In the genomic region with DNA sequence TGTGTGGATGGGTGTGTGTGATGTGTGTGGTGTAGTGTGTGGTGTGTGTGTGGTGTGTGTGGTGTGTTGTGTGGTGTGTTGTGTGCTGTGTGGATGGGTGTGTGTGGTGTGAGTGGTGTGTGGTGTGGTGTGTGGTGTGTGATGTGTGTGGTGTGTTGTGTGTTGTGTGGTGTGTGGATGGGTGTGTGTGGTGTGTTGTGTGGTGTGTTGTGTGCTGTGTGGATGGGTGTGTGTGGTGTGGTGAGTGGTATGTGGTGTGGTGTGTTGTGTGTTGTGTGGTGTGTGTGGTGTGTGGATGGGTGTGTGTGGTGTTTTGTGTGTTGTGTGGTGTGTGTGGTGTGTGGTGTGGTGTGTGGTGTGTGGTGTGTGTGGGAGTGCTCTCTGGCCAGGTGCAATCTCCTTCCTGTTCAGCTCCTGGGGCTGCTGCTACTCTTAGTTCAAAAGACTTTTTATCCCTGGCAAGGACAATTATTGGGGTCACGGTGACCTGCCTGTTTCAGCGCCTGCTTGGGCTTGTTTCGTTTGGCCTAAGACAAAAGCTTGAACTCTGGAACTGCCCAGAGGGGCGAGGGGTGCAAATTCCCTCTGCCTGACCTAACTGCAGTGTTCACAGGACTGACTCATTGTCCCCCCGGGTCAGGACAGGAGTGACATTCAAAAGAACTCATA, we compare ENCODE assay signal across 19 cellular contexts.
DNase-seq lines count a peak whose midpoint lies in the region; ATAC-seq, FAIRE-seq and TF ChIP-seq lines count a peak whose summit lies in the region.
"Had no signal": no experiment of that assay in that cellular context is flagged by ENCODE, and none has a peak within 500 bp of the region (broad histone marks: within the 10 kb centered on the region; RNA-seq: fewer than 3 reads in every experiment).

No MANE protein-coding gene starts in this region.

- H3K36me3 Mint-ChIP-seq in activated CD8-positive, alpha-beta memory T cell treated with anti-CD3 and anti-CD28 coated beads, Interleukin-2, amount 10 ng/mL, durations not matched to agents 7 days and 5 days = no peaks in the 10 kb centered on the region

- WGBS in tibial nerve, 2 donors = 26 to 28% methylated on average over 5 of the region's 5 CpGs

- H3K27ac Mint-ChIP-seq in activated CD8-positive, alpha-beta memory T cell treated with anti-CD3 and anti-CD28 coated beads, Interleukin-2, amount 10 ng/mL, durations not matched to agents 7 days and 5 days = no peak overlapping the region
- H3K27ac Mint-ChIP-seq: endodermal cell had no signal

- FAIRE-seq in HTR-8/SVneo (lab: Jason Lieb, UNC) = peak; percentile 100

- H3K4me3 ChIP-seq in osteoblast (ENCODE audit: insufficient read depth, low read length) = no peak overlapping the region
- H3K4me3 ChIP-seq in tibial nerve = no peak overlapping the region
- H3K4me3 ChIP-seq: GM23248, lung, upper lobe of right lung had no signal

- CTCF ChIA-PET in activated CD8-positive, alpha-beta memory T cell treated with anti-CD3 and anti-CD28 coated beads, Interleukin-2, amount 10 ng/mL, durations not matched to agents 7 days and 5 days (lab: Charles Lee) = no interaction called here

- TF ChIP-seq EP300 in tibial nerve (IDR thresholded peaks at IDR 0.05) = no peak

- H3K27me3 ChIP-seq in osteoblast (ENCODE audit: insufficient read depth, low read length) (peaks cover 6% of the 10 kb centered on the region), tibial nerve (no peaks in the 10 kb centered on the region)
- H3K27me3 ChIP-seq: neutrophil had no signal

- DNase-seq in activated CD8-positive, alpha-beta memory T cell treated with anti-CD3 and anti-CD28 coated beads, Interleukin-2, amount 10 ng/mL, durations not matched to agents 7 days and 5 days = no peak
- no peak for DNase-seq in activated CD8-positive, alpha-beta memory T cell treated with anti-CD3 and anti-CD28 coated beads for 24 hours
- DNase-seq in HTR-8/SVneo (ENCODE audit: insufficient read length, low spot score) (no peak), amniotic epithelial cell (ENCODE audit: low read depth) (peak; percentile 2), osteoblast (ENCODE audit: insufficient read length, low spot score, missing footprints) (peak; percentile 23), tibial nerve (ENCODE audit: low spot score in 2 of 2) (no peak), SIG-M5 (lab: John Stamatoyannopoulos, UW) (no peak), SW 1271 (lab: John Stamatoyannopoulos, UW) (no peak)
- DNase-seq: cerebellar nuclear complex; endodermal cell; foreskin fibroblast; GM23248; NCI-H1048; NCI-H2107; SHP77 treated with DMSO at 0.1 percent for 48 hours; stimulated activated CD4-positive, alpha-beta T cell treated with anti-CD3 and anti-CD28 coated beads, Interleukin-4, amount 100 ng/mL, for 24 hours; upper lobe of right lung had no signal

- no peak overlapping the region for H3K4me3 Mint-ChIP-seq in activated CD8-positive, alpha-beta memory T cell treated with anti-CD3 and anti-CD28 coated beads, Interleukin-2, amount 10 ng/mL, durations not matched to agents 7 days and 5 days
- H3K4me3 Mint-ChIP-seq: endodermal cell had no signal

- H3K79me2 ChIP-seq in osteoblast (ENCODE audit: insufficient read depth, low read length) = no peaks in the 10 kb centered on the region

- peaks cover 11% of the 10 kb centered on the region for H3K27me3 Mint-ChIP-seq in activated CD8-positive, alpha-beta memory T cell treated with anti-CD3 and anti-CD28 coated beads, Interleukin-2, amount 10 ng/mL, durations not matched to agents 7 days and 5 days

- H2AFZ ChIP-seq in osteoblast (ENCODE audit: low read length) = no peak overlapping the region
- H2AFZ ChIP-seq: GM23248 had no signal

- H3K4me2 ChIP-seq in osteoblast (ENCODE audit: insufficient read depth, low read length) = no peak overlapping the region

- TF ChIP-seq CTCF in osteoblast (IDR thresholded peaks at IDR 0.05; ENCODE audit: extremely low read depth, low read depth, low read length) (no peak), tibial nerve (IDR thresholded peaks at IDR 0.05) (no peak)

- no peak overlapping the region for H3K27ac ChIP-seq in osteoblast (ENCODE audit: low read depth, low read length)
- no peak overlapping the region for H3K27ac ChIP-seq in tibial nerve
- H3K27ac ChIP-seq: GM23248, neutrophil, upper lobe of right lung had no signal

- H3K9me3 Mint-ChIP-seq in activated CD8-positive, alpha-beta memory T cell treated with anti-CD3 and anti-CD28 coated beads, Interleukin-2, amount 10 ng/mL, durations not matched to agents 7 days and 5 days (ENCODE audit: low read depth) = peaks cover 6% of the 10 kb centered on the region
- H3K9me3 Mint-ChIP-seq: endodermal cell had no signal

- no peaks in the 10 kb centered on the region for H4K20me1 ChIP-seq in osteoblast (ENCODE audit: insufficient read depth, low read length)

- no peak for TF ChIP-seq POLR2A in tibial nerve (IDR thresholded peaks at IDR 0.05)

- H3K4me1 Mint-ChIP-seq in activated CD8-positive, alpha-beta memory T cell treated with anti-CD3 and anti-CD28 coated beads, Interleukin-2, amount 10 ng/mL, durations not matched to agents 7 days and 5 days = peaks cover 5% of the 10 kb centered on the region
- H3K4me1 Mint-ChIP-seq: endodermal cell had no signal

- H3K9me3 ChIP-seq in osteoblast (ENCODE audit: low read depth, low read length) = no peaks in the 10 kb centered on the region
- no peaks in the 10 kb centered on the region for H3K9me3 ChIP-seq in tibial nerve
- H3K9me3 ChIP-seq: neutrophil, upper lobe of right lung had no signal

- H3K36me3 ChIP-seq in osteoblast (ENCODE audit: insufficient read depth, low read length) (no peaks in the 10 kb centered on the region), tibial nerve (no peaks in the 10 kb centered on the region)
- H3K36me3 ChIP-seq: neutrophil, upper lobe of right lung had no signal

- ATAC-seq in activated CD8-positive, alpha-beta memory T cell treated with anti-CD3 and anti-CD28 coated beads, Interleukin-2, amount 10 ng/mL, durations not matched to agents 7 days and 5 days = peak; percentile 54
- ATAC-seq: upper lobe of right lung had no signal

- H3K4me1 ChIP-seq in osteoblast (ENCODE audit: insufficient read depth, low read length) = no peaks in the 10 kb centered on the region
- H3K4me1 ChIP-seq in tibial nerve = no peaks in the 10 kb centered on the region
- H3K4me1 ChIP-seq: upper lobe of right lung had no signal

Comparison
In these comparisons a context has a peak if more than half of its experiments do, and no peak if none do; other contexts are left out.
1. DNase-seq: peak in amniotic epithelial cell (single experiment) and osteoblast (single experiment); none in activated CD8-positive, alpha-beta memory T cell treated with anti-CD3 and anti-CD28 coated beads, Interleukin-2, amount 10 ng/mL, durations not matched to agents 7 days and 5 days (single experiment), activated CD8-positive, alpha-beta memory T cell treated with anti-CD3 and anti-CD28 coated beads for 24 hours (single experiment), HTR-8/SVneo (single experiment), tibial nerve (0 of 2), SIG-M5 (single experiment) and SW 1271 (0 of 2).